In the genomic region with DNA sequence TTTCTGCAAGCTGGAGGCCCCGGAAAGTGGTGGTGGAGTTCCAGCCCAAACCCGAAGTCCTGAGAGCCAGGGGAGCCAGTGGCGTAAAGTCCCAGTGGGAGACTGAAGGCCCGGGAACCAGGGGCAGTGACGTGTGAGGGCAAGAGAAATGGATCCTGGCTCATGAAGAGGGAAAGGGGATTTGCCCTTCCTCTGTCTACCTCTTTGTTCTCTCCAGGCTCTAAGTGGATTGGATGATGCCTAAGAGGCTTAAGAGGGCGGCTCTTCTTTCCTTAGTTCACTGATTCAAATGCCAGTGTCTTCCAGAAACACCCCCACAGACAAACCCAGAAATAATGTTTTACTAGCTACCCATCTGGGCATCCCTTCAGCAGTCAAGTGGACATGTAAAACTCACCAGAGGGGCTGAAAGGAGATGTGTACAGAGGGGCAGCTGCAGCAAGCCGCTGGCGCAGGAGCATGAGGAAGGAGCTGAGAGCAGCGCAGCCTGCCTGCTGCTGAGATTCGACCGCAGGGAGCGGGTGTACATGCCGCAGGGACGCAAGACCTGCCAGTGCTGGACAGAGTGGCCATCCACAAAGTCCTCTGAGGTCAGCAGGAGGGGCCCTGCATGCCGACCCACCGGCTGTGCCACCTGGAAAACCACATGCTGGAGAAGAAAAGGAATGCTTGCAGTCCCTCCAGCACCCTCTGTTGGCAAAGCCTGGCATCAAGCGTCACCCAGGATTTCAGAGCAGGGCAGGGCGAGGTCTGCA, we compare ENCODE assay signal across 8 cellular contexts.
DNase-seq lines count a peak whose midpoint lies in the region; ATAC-seq and TF ChIP-seq lines count a peak whose summit lies in the region.

No MANE protein-coding gene starts in this region.

- in situ Hi-C loops in astrocyte of the spinal cord (cut with HindIII; ENCODE audit: low sequenced_read_pairs): no loop called here

- DNase-seq in AG09309 (ENCODE audit: low read depth) (no peak), GM06990 (ENCODE audit: extremely low read depth, insufficient read length) (no peak), NCI-H2227 (lab: John Stamatoyannopoulos, UW; ENCODE audit: unreplicated experiment) (peak; percentile 50), astrocyte of the spinal cord (ENCODE audit: low read depth, low spot score) (peak; percentile 39), iris pigment epithelial cell (ENCODE audit: low read depth) (peak; percentile 47)
- DNase-seq in stimulated activated CD4-positive, alpha-beta T cell treated with anti-CD3 and anti-CD28 coated beads, TNF-alpha, amount 100 ng/mL, for 24 hours (ENCODE audit: low read depth in 3 of 3): peak in 2 of 3 experiments; percentile 6 to 21

- no peak overlapping the region for H3K4me3 ChIP-seq in AG09309 (ENCODE audit: control insufficient read depth, low read depth, low read length)
- no peak overlapping the region for H3K4me3 ChIP-seq in GM06990 (replicated peaks; ENCODE audit: low read depth, low read length)
- no peak overlapping the region for H3K4me3 ChIP-seq in astrocyte of the spinal cord (ENCODE audit: low read depth, low read length)

- TF ChIP-seq CTCF in AG09309 (IDR thresholded peaks at IDR 0.05; ENCODE audit: control insufficient read depth, insufficient read depth, low read depth, low read length, missing control alignments) (peak; percentile 73), GM06990 (IDR thresholded peaks at IDR 0.05; ENCODE audit: insufficient read depth, low read length, poor library complexity, severe bottlenecking) (peak; percentile 57), astrocyte of the spinal cord (IDR thresholded peaks at IDR 0.05; ENCODE audit: low read depth, low read length) (peak; percentile 73)

- H3K36me3 ChIP-seq in GM06990 (ENCODE audit: control insufficient read depth, insufficient read depth, low read length): no peaks in the 10 kb centered on the region

- no peak for ATAC-seq in GM18517 (IDR thresholded peaks at IDR 0.05; ENCODE audit: unreplicated experiment)
- ATAC-seq in HG03097 (IDR thresholded peaks at IDR 0.05; ENCODE audit: low FRiP score, unreplicated experiment): no peak

- H3K27me3 ChIP-seq in GM06990 (replicated peaks; ENCODE audit: control insufficient read depth, insufficient read depth, low read length): no peaks in the 10 kb centered on the region

Comparison
In these comparisons a context has a peak if more than half of its experiments do, and no peak if none do; other contexts are left out.
1. DNase-seq: peak in NCI-H2227 (single experiment), astrocyte of the spinal cord (single experiment), iris pigment epithelial cell (single experiment) and stimulated activated CD4-positive, alpha-beta T cell treated with anti-CD3 and anti-CD28 coated beads, TNF-alpha, amount 100 ng/mL, for 24 hours (2 of 3); none in AG09309 (single experiment) and GM06990 (single experiment).
2. Peak in every context shown above with its lines, with median percentiles within 50 percentile points of each other: CTCF ChIP-seq.